In the genomic region with DNA sequence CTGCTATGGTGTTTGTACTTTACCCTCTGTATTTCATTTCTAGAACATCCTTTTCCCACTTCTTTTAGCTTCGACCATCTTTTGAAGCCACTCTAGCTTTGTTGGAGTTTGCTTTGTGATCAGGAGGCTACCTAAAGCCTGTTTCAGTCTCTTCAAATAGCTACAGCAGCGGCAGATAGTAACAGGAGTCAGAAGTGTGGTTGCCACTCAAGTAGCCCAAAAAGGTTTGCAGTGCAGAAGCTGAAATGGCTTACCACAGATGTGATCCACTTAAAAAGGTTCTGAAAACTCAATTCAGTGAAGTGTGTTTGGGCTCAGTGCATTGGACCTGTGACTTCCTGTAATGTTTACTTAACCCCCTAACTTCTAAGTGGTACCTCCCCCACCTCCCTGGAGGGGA, we compare ENCODE assay signal across 18 cellular contexts. TPM values are rescaled to one million over a fixed set of nuclear protein-coding genes. Genes with fewer than 3 reads are reported as not detected.
"Had no signal": no experiment of that assay in that cellular context is flagged by ENCODE, and none has a peak within 500 bp of the region (broad histone marks: within the 10 kb centered on the region; RNA-seq: fewer than 3 reads in every experiment).

No MANE protein-coding gene starts in this region.

- H3K27me3 Mint-ChIP-seq: stimulated activated memory B cell treated with anti-CD40 and anti-IgM and Interleukin-4, amounts not matched to agents 10 μg/mL and 1 μg/mL and 100 μg/mL, for 72 hours had no signal

- H3K4me1 Mint-ChIP-seq: activated CD4-positive, alpha-beta memory T cell treated with anti-CD3 and anti-CD28 coated beads, Interleukin-2, amount 10 ng/mL, durations not matched to agents 7 days and 5 days; activated CD4-positive, alpha-beta T cell treated with anti-CD3 and anti-CD28 coated beads for 36 hours; activated naive CD4-positive, alpha-beta T cell treated with anti-CD3 and anti-CD28 coated beads, Interleukin-2, amount 10 ng/mL, durations not matched to agents 7 days and 5 days; stimulated activated memory B cell treated with anti-CD40 and anti-IgM and Interleukin-4, amounts not matched to agents 10 μg/mL and 1 μg/mL and 100 μg/mL, for 72 hours had no signal

- H3K4me1 ChIP-seq: gastroesophageal sphincter, heart right ventricle, lower lobe of right lung, pancreas, transverse colon, vagina had no signal

- H3K27me3 ChIP-seq: gastroesophageal sphincter, heart right ventricle, pancreas, transverse colon, vagina had no signal

- H3K36me3 ChIP-seq: gastroesophageal sphincter, heart right ventricle, lower lobe of right lung, pancreas, transverse colon, vagina had no signal

- H3K27ac Mint-ChIP-seq: activated CD4-positive, alpha-beta memory T cell treated with anti-CD3 and anti-CD28 coated beads, Interleukin-2, amount 10 ng/mL, durations not matched to agents 7 days and 5 days; activated CD4-positive, alpha-beta T cell treated with anti-CD3 and anti-CD28 coated beads for 36 hours; activated naive CD4-positive, alpha-beta T cell treated with anti-CD3 and anti-CD28 coated beads, Interleukin-2, amount 10 ng/mL, durations not matched to agents 7 days and 5 days; activated T-cell treated with anti-CD3 and anti-CD28 coated beads, Interleukin-2, amount 50 U/mL, for 24 hours; mesothelial cell of epicardium; stimulated activated memory B cell treated with anti-CD40 and anti-IgM and Interleukin-4, amounts not matched to agents 10 μg/mL and 1 μg/mL and 100 μg/mL, for 72 hours had no signal

- H3K36me3 Mint-ChIP-seq: activated naive CD4-positive, alpha-beta T cell treated with anti-CD3 and anti-CD28 coated beads, Interleukin-2, amount 10 ng/mL, durations not matched to agents 7 days and 5 days had no signal

- H3K27ac ChIP-seq: gastroesophageal sphincter, heart right ventricle, lower lobe of right lung, pancreas, transverse colon, vagina, VCaP had no signal

- H3K9me3 ChIP-seq: lower lobe of right lung, pancreas, transverse colon, vagina had no signal

- H3K4me3 Mint-ChIP-seq: activated CD4-positive, alpha-beta memory T cell treated with anti-CD3 and anti-CD28 coated beads, Interleukin-2, amount 10 ng/mL, durations not matched to agents 7 days and 5 days; activated CD4-positive, alpha-beta T cell treated with anti-CD3 and anti-CD28 coated beads for 36 hours; activated naive CD4-positive, alpha-beta T cell treated with anti-CD3 and anti-CD28 coated beads, Interleukin-2, amount 10 ng/mL, durations not matched to agents 7 days and 5 days; activated T-cell treated with anti-CD3 and anti-CD28 coated beads, Interleukin-2, amount 50 U/mL, for 24 hours; mesothelial cell of epicardium; stimulated activated memory B cell treated with anti-CD40 and anti-IgM and Interleukin-4, amounts not matched to agents 10 μg/mL and 1 μg/mL and 100 μg/mL, for 72 hours had no signal

- DNase-seq: activated CD4-positive, alpha-beta memory T cell treated with anti-CD3 and anti-CD28 coated beads, Interleukin-2, amount 10 ng/mL, durations not matched to agents 7 days and 5 days; activated CD4-positive, alpha-beta T cell treated with anti-CD3 and anti-CD28 coated beads for 36 hours; activated naive CD4-positive, alpha-beta T cell treated with anti-CD3 and anti-CD28 coated beads, Interleukin-2, amount 10 ng/mL, durations not matched to agents 7 days and 5 days; activated T-cell treated with anti-CD3 and anti-CD28 coated beads, Interleukin-2, amount 50 U/mL, for 24 hours; erythroblast; heart right ventricle; left cardiac atrium; lower lobe of right lung; pancreas; retina; stimulated activated CD4-positive, alpha-beta T cell treated with anti-CD3 and anti-CD28 coated beads, Interleukin-2, amount 100 ng/mL, for 48 hours; substantia nigra; transverse colon had no signal

- H3K4me3 ChIP-seq: gastroesophageal sphincter, heart right ventricle, lower lobe of right lung, pancreas, transverse colon, vagina had no signal

- H3K9me3 Mint-ChIP-seq: activated CD4-positive, alpha-beta memory T cell treated with anti-CD3 and anti-CD28 coated beads, Interleukin-2, amount 10 ng/mL, durations not matched to agents 7 days and 5 days; activated naive CD4-positive, alpha-beta T cell treated with anti-CD3 and anti-CD28 coated beads, Interleukin-2, amount 10 ng/mL, durations not matched to agents 7 days and 5 days; activated T-cell treated with anti-CD3 and anti-CD28 coated beads, Interleukin-2, amount 50 U/mL, for 24 hours had no signal

- ATAC-seq: activated CD4-positive, alpha-beta T cell treated with anti-CD3 and anti-CD28 coated beads for 36 hours; gastroesophageal sphincter; heart right ventricle; left cardiac atrium; lower lobe of right lung; pancreas; stimulated activated memory B cell treated with anti-CD40 and anti-IgM and Interleukin-4, amounts not matched to agents 10 μg/mL and 1 μg/mL and 100 μg/mL, for 72 hours had no signal

RNA-seq across cellular contexts. Expression of gene WASF3, which starts 26.2 kb away (rescaled TPM):
- total RNA-seq: activated CD4-positive, alpha-beta memory T cell treated with anti-CD3 and anti-CD28 coated beads, Interleukin-2, amount 10 ng/mL, durations not matched to agents 7 days and 5 days had no signal
